In genomic region chr3:106640353-106640752, GRCh38 we compare ENCODE assay signal across 18 cellular contexts.
"Had no signal": no experiment of that assay in that cellular context is flagged by ENCODE, and none has a peak within 500 bp of the region (broad histone marks: within the 10 kb centered on the region; RNA-seq: fewer than 3 reads in every experiment).

No MANE protein-coding gene starts in this region.

- H2AFZ ChIP-seq: neural progenitor cell had no signal

- H3K27me3 ChIP-seq: foreskin keratinocyte, heart left ventricle, neural progenitor cell, ovary had no signal

- H3K36me3 Mint-ChIP-seq: natural killer cell treated with Interleukin-12 subunit alpha and Interleukin-12 subunit beta and Interleukin-15 and Interleukin-18, amount 100 ng/mL, for 72 hours; neural progenitor cell had no signal

- H3K9ac ChIP-seq: neural progenitor cell had no signal

- H3K4me3 ChIP-seq: coronary artery, heart left ventricle, neural progenitor cell, ovary had no signal

- H3K4me2 ChIP-seq: neural progenitor cell had no signal

- H3K4me3 Mint-ChIP-seq: endodermal cell; natural killer cell treated with Interleukin-12 subunit alpha and Interleukin-12 subunit beta and Interleukin-15 and Interleukin-18, amount 100 ng/mL, for 72 hours; neural progenitor cell had no signal

- H3K27ac Mint-ChIP-seq: endodermal cell; natural killer cell treated with Interleukin-12 subunit alpha and Interleukin-12 subunit beta and Interleukin-15 and Interleukin-18, amount 100 ng/mL, for 72 hours; neural progenitor cell; progenitor cell of endocrine pancreas had no signal

- H3K4me1 ChIP-seq: foreskin keratinocyte, heart left ventricle, neural progenitor cell had no signal

- H3K27me3 Mint-ChIP-seq: progenitor cell of endocrine pancreas had no signal

- DNase-seq: effector CD4-positive, alpha-beta T cell; endodermal cell; erythroblast; foreskin keratinocyte; heart left ventricle; hippocampal formation; kidney glomerular epithelial cell; nucleus accumbens; ovary; small intestine; stimulated activated CD4-positive, alpha-beta T cell treated with anti-CD3 and anti-CD28 coated beads, Interleukin-12 subunit alpha, Interleukin-12 subunit beta, amount 100 ng/mL, for 4 hours; stimulated activated naive CD4-positive, alpha-beta T cell treated with Interleukin-2 at 50 U/mL for 16 hours; trophoblast cell had no signal

- ATAC-seq: foreskin keratinocyte; heart left ventricle; natural killer cell treated with Interleukin-12 subunit alpha and Interleukin-12 subunit beta and Interleukin-15 and Interleukin-18, amount 100 ng/mL, for 72 hours; right cardiac atrium had no signal

- H3K27ac ChIP-seq: coronary artery, foreskin keratinocyte, heart left ventricle, neural progenitor cell, ovary had no signal
